Comparison of ENCODE assay signal across 1 cellular context in the genomic region with DNA sequence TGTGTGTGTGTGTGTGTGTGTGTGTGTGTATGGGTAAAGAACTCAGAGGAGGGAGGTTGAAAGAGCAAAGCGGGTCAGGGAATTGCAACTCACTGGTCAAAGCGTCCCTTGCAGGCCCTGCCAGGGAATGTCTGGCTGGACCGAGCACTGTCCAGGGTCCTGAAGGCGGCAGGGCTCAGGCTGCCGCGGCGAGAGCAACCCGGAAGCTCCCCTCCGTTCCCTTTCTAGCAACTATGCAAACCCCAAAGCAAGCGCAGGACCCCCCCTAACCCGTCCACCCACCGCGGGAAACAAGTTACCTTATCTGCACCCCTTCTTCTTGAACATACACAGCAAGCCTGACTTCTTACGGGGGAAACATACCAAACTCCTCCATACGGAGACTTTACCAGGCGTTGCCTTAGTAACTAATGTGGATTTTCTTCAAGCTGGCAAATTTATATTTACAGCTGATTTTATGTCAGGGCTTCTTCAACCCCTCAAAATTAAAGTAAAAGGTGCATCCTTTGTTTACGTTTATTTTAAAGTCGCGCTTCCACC.
TF ChIP-seq lines count a peak whose summit lies in the region.

No MANE protein-coding gene starts in this region.

TF ChIP-seq in HepG2, 621 proteins besides CTCF, POLR2A, EP300 and RAD21 (continued from another document and continues in another):
- TF ChIP-seq, protein P1, sequence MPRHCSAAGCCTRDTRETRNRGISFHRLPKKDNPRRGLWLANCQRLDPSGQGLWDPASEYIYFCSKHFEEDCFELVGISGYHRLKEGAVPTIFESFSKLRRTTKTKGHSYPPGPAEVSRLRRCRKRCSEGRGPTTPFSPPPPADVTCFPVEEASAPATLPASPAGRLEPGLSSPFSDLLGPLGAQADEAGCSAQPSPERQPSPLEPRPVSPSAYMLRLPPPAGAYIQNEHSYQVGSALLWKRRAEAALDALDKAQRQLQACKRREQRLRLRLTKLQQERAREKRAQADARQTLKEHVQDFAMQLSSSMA (CRISPR knock-in tag; IDR thresholded peaks at IDR 0.05), result peak; percentile 74; the same call in 1 of the 2 replicates
- TF ChIP-seq, protein P2, sequence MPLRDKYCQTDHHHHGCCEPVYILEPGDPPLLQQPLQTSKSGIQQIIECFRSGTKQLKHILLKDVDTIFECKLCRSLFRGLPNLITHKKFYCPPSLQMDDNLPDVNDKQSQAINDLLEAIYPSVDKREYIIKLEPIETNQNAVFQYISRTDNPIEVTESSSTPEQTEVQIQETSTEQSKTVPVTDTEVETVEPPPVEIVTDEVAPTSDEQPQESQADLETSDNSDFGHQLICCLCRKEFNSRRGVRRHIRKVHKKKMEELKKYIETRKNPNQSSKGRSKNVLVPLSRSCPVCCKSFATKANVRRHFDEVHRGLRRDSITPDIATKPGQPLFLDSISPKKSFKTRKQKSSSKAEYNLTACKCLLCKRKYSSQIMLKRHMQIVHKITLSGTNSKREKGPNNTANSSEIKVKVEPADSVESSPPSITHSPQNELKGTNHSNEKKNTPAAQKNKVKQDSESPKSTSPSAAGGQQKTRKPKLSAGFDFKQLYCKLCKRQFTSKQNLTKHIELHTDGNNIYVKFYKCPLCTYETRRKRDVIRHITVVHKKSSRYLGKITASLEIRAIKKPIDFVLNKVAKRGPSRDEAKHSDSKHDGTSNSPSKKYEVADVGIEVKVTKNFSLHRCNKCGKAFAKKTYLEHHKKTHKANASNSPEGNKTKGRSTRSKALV (CRISPR knock-in tag; IDR thresholded peaks at IDR 0.05), result peak; percentile 73; the same call in 1 of the 2 replicates
- TF ChIP-seq PHF20 (CRISPR knock-in tag; IDR thresholded peaks at IDR 0.05), result peak; percentile 37; the same call in 1 of the 2 replicates
- TF ChIP-seq ZSCAN21 (CRISPR knock-in tag; IDR thresholded peaks at IDR 0.05; ENCODE audit: borderline replicate concordance), result peak; percentile 90
- TF ChIP-seq RXRA (CRISPR knock-in tag; IDR thresholded peaks at IDR 0.05), result no peak
- TF ChIP-seq ZFP41 (CRISPR knock-in tag; IDR thresholded peaks at IDR 0.05; ENCODE audit: borderline replicate concordance), result peak; percentile 85; the same call in 1 of the 2 replicates
- TF ChIP-seq HIVEP1 (CRISPR knock-in tag; IDR thresholded peaks at IDR 0.05), result peak; percentile 67; the same call in 1 of the 2 replicates
- TF ChIP-seq, protein P3, sequence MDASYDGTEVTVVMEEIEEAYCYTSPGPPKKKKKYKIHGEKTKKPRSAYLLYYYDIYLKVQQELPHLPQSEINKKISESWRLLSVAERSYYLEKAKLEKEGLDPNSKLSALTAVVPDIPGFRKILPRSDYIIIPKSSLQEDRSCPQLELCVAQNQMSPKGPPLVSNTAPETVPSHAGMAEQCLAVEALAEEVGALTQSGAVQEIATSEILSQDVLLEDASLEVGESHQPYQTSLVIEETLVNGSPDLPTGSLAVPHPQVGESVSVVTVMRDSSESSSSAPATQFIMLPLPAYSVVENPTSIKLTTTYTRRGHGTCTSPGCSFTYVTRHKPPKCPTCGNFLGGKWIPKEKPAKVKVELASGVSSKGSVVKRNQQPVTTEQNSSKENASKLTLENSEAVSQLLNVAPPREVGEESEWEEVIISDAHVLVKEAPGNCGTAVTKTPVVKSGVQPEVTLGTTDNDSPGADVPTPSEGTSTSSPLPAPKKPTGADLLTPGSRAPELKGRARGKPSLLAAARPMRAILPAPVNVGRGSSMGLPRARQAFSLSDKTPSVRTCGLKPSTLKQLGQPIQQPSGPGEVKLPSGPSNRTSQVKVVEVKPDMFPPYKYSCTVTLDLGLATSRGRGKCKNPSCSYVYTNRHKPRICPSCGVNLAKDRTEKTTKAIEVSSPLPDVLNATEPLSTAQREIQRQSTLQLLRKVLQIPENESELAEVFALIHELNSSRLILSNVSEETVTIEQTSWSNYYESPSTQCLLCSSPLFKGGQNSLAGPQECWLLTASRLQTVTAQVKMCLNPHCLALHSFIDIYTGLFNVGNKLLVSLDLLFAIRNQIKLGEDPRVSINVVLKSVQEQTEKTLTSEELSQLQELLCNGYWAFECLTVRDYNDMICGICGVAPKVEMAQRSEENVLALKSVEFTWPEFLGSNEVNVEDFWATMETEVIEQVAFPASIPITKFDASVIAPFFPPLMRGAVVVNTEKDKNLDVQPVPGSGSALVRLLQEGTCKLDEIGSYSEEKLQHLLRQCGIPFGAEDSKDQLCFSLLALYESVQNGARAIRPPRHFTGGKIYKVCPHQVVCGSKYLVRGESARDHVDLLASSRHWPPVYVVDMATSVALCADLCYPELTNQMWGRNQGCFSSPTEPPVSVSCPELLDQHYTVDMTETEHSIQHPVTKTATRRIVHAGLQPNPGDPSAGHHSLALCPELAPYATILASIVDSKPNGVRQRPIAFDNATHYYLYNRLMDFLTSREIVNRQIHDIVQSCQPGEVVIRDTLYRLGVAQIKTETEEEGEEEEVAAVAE (CRISPR knock-in tag; IDR thresholded peaks at IDR 0.05; ENCODE audit: borderline replicate concordance), result peak; percentile 92
- TF ChIP-seq ZNF124 (CRISPR knock-in tag; IDR thresholded peaks at IDR 0.05), result peak; percentile 97
- no peak for TF ChIP-seq RFX3 (CRISPR knock-in tag; IDR thresholded peaks at IDR 0.05)
- no peak; the same call in 1 of the 2 replicates for TF ChIP-seq FOXO1 (CRISPR knock-in tag; IDR thresholded peaks at IDR 0.05)
- TF ChIP-seq, protein P4, sequence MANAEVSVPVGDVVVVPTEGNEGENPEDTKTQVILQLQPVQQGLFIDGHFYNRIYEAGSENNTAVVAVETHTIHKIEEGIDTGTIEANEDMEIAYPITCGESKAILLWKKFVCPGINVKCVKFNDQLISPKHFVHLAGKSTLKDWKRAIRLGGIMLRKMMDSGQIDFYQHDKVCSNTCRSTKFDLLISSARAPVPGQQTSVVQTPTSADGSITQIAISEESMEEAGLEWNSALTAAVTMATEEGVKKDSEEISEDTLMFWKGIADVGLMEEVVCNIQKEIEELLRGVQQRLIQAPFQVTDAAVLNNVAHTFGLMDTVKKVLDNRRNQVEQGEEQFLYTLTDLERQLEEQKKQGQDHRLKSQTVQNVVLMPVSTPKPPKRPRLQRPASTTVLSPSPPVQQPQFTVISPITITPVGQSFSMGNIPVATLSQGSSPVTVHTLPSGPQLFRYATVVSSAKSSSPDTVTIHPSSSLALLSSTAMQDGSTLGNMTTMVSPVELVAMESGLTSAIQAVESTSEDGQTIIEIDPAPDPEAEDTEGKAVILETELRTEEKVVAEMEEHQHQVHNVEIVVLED (CRISPR knock-in tag; IDR thresholded peaks at IDR 0.05; ENCODE audit: borderline replicate concordance), result no peak
- TF ChIP-seq ETV6 (CRISPR knock-in tag; conservative IDR thresholded peaks at IDR 0.05), result peak; percentile 96
- TF ChIP-seq SPEN (CRISPR knock-in tag; IDR thresholded peaks at IDR 0.05; ENCODE audit: low read depth), result peak; percentile 80
- TF ChIP-seq, protein P5, sequence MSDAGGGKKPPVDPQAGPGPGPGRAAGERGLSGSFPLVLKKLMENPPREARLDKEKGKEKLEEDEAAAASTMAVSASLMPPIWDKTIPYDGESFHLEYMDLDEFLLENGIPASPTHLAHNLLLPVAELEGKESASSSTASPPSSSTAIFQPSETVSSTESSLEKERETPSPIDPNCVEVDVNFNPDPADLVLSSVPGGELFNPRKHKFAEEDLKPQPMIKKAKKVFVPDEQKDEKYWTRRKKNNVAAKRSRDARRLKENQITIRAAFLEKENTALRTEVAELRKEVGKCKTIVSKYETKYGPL (CRISPR knock-in tag; IDR thresholded peaks at IDR 0.05), result peak; percentile 91
- peak; percentile 98 for TF ChIP-seq KLF11 (CRISPR knock-in tag; IDR thresholded peaks at IDR 0.05)
- TF ChIP-seq, protein P6, sequence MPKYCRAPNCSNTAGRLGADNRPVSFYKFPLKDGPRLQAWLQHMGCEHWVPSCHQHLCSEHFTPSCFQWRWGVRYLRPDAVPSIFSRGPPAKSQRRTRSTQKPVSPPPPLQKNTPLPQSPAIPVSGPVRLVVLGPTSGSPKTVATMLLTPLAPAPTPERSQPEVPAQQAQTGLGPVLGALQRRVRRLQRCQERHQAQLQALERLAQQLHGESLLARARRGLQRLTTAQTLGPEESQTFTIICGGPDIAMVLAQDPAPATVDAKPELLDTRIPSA (CRISPR knock-in tag; IDR thresholded peaks at IDR 0.05; ENCODE audit: borderline replicate concordance), result peak; percentile 66; the same call in 1 of the 2 replicates
- TF ChIP-seq RCOR2 (CRISPR knock-in tag; IDR thresholded peaks at IDR 0.05), result no peak
- TF ChIP-seq MAF1 (CRISPR knock-in tag; IDR thresholded peaks at IDR 0.05; ENCODE audit: borderline replicate concordance), result peak; percentile 95
- TF ChIP-seq, protein P7, sequence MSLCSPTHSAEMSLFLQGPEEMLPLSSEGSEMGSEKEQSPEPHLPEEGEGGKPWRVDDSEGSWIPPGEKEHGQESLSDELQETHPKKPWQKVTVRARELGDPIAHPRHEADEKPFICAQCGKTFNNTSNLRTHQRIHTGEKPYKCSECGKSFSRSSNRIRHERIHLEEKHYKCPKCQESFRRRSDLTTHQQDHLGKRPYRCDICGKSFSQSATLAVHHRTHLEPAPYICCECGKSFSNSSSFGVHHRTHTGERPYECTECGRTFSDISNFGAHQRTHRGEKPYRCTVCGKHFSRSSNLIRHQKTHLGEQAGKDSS (CRISPR knock-in tag; IDR thresholded peaks at IDR 0.05; ENCODE audit: borderline replicate concordance, low read depth), result peak; percentile 51; the same call in 1 of the 2 replicates
- TF ChIP-seq ZNF546 (CRISPR knock-in tag; conservative IDR thresholded peaks at IDR 0.05), result peak; percentile 83; the same call in 1 of the 2 replicates
- TF ChIP-seq, protein P8, sequence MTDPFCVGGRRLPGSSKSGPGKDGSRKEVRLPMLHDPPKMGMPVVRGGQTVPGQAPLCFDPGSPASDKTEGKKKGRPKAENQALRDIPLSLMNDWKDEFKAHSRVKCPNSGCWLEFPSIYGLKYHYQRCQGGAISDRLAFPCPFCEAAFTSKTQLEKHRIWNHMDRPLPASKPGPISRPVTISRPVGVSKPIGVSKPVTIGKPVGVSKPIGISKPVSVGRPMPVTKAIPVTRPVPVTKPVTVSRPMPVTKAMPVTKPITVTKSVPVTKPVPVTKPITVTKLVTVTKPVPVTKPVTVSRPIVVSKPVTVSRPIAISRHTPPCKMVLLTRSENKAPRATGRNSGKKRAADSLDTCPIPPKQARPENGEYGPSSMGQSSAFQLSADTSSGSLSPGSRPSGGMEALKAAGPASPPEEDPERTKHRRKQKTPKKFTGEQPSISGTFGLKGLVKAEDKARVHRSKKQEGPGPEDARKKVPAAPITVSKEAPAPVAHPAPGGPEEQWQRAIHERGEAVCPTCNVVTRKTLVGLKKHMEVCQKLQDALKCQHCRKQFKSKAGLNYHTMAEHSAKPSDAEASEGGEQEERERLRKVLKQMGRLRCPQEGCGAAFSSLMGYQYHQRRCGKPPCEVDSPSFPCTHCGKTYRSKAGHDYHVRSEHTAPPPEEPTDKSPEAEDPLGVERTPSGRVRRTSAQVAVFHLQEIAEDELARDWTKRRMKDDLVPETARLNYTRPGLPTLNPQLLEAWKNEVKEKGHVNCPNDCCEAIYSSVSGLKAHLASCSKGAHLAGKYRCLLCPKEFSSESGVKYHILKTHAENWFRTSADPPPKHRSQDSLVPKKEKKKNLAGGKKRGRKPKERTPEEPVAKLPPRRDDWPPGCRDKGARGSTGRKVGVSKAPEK (CRISPR knock-in tag; IDR thresholded peaks at IDR 0.05; ENCODE audit: borderline replicate concordance), result no peak
- TF ChIP-seq ZNF878 (CRISPR knock-in tag; IDR thresholded peaks at IDR 0.05), result peak; percentile 86
- TF ChIP-seq ZNF20 (CRISPR knock-in tag; IDR thresholded peaks at IDR 0.05), result no peak
- TF ChIP-seq ZNF136 (CRISPR knock-in tag; IDR thresholded peaks at IDR 0.05; ENCODE audit: low read depth), result no peak
- TF ChIP-seq, protein P9, sequence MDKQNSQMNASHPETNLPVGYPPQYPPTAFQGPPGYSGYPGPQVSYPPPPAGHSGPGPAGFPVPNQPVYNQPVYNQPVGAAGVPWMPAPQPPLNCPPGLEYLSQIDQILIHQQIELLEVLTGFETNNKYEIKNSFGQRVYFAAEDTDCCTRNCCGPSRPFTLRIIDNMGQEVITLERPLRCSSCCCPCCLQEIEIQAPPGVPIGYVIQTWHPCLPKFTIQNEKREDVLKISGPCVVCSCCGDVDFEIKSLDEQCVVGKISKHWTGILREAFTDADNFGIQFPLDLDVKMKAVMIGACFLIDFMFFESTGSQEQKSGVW (CRISPR knock-in tag; IDR thresholded peaks at IDR 0.05; ENCODE audit: borderline replicate concordance), result 0 out of 2 replicates have a peak, but pooled peaks have one; percentile 72
- TF ChIP-seq YY1 (IDR thresholded peaks at IDR 0.05; ENCODE audit: insufficient read depth, insufficient replicate concordance, low read depth, low read length), result no peak
- peak; percentile 93 for TF ChIP-seq ELF3 (CRISPR knock-in tag; IDR thresholded peaks at IDR 0.05)
- TF ChIP-seq SNAPC2 (CRISPR knock-in tag; IDR thresholded peaks at IDR 0.05), result peak; percentile 89
- TF ChIP-seq ZNF253 (CRISPR knock-in tag; IDR thresholded peaks at IDR 0.05; ENCODE audit: borderline replicate concordance), result no peak
- TF ChIP-seq ZNF83 (CRISPR knock-in tag; IDR thresholded peaks at IDR 0.05; ENCODE audit: borderline replicate concordance), result peak; percentile 96
- peak; percentile 96 for TF ChIP-seq ERF (CRISPR knock-in tag; IDR thresholded peaks at IDR 0.05)
- TF ChIP-seq SRY (CRISPR knock-in tag; IDR thresholded peaks at IDR 0.05), result peak; percentile 99
- TF ChIP-seq FOXA1 (IDR thresholded peaks at IDR 0.05), result no peak
- TF ChIP-seq FOXA1 (CRISPR knock-in tag; IDR thresholded peaks at IDR 0.05), result 0 out of 2 replicates have a peak, but pooled peaks have one; percentile 8
- peak; percentile 76 for TF ChIP-seq ZNF263 (CRISPR knock-in tag; IDR thresholded peaks at IDR 0.05)
- TF ChIP-seq, protein P10, sequence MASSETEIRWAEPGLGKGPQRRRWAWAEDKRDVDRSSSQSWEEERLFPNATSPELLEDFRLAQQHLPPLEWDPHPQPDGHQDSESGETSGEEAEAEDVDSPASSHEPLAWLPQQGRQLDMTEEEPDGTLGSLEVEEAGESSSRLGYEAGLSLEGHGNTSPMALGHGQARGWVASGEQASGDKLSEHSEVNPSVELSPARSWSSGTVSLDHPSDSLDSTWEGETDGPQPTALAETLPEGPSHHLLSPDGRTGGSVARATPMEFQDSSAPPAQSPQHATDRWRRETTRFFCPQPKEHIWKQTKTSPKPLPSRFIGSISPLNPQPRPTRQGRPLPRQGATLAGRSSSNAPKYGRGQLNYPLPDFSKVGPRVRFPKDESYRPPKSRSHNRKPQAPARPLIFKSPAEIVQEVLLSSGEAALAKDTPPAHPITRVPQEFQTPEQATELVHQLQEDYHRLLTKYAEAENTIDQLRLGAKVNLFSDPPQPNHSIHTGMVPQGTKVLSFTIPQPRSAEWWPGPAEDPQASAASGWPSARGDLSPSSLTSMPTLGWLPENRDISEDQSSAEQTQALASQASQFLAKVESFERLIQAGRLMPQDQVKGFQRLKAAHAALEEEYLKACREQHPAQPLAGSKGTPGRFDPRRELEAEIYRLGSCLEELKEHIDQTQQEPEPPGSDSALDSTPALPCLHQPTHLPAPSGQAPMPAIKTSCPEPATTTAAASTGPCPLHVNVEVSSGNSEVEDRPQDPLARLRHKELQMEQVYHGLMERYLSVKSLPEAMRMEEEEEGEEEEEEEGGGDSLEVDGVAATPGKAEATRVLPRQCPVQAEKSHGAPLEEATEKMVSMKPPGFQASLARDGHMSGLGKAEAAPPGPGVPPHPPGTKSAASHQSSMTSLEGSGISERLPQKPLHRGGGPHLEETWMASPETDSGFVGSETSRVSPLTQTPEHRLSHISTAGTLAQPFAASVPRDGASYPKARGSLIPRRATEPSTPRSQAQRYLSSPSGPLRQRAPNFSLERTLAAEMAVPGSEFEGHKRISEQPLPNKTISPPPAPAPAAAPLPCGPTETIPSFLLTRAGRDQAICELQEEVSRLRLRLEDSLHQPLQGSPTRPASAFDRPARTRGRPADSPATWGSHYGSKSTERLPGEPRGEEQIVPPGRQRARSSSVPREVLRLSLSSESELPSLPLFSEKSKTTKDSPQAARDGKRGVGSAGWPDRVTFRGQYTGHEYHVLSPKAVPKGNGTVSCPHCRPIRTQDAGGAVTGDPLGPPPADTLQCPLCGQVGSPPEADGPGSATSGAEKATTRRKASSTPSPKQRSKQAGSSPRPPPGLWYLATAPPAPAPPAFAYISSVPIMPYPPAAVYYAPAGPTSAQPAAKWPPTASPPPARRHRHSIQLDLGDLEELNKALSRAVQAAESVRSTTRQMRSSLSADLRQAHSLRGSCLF (CRISPR knock-in tag; IDR thresholded peaks at IDR 0.05; ENCODE audit: borderline replicate concordance), result peak; percentile 97
